Comparison of ENCODE assay signal across 10 cellular contexts in the genomic region with DNA sequence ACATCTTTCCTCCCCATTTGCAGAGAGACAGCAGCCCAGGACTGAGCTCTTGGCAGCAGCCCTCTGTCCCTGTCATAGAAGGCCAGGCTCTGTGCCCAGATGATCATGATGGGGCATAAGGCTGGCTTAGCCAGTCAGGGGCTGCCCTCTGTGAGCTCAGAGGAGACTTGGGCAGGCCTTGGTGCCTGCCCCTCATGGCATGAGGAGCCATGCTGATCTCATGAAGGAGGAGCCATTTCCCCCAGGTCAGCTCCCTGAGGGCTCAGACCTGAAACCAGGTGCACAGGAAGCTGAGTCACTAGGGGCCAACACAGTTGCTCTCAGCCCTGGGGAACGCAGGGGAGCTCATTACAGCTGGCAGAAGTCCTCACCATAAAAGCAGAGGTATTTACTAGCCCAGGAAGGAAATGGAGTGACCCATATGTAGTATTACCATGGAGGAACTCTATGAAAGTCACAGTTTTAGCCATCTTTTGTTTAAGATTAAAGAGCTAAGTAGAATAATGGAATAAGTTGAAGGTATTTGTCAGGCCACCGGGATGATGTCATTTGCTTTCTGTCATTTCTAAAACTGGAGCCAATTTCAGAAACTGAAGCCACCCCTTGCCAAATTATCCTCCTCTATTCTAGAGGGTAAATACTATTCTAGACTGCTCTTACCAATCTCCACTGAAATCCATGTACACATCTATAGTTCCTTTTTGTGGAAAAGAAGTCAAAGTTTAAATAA.
DNase-seq lines count a peak whose midpoint lies in the region; ATAC-seq and TF ChIP-seq lines count a peak whose summit lies in the region.
"Had no signal": no experiment of that assay in that cellular context is flagged by ENCODE, and none has a peak within 500 bp of the region (broad histone marks: within the 10 kb centered on the region; RNA-seq: fewer than 3 reads in every experiment).

No MANE protein-coding gene starts in this region.

- H3K36me3 Mint-ChIP-seq in activated naive CD4-positive, alpha-beta T cell treated with anti-CD3 and anti-CD28 coated beads for 36 hours (ENCODE audit: low read depth), result no peaks in the 10 kb centered on the region
- no peaks in the 10 kb centered on the region for H3K36me3 Mint-ChIP-seq in stimulated activated memory B cell treated with anti-CD40 and anti-IgM and Interleukin-4, amounts not matched to agents 10 μg/mL and 1 μg/mL and 100 μg/mL, for 72 hours

- no peaks in the 10 kb centered on the region for H3K27me3 Mint-ChIP-seq in activated naive CD4-positive, alpha-beta T cell treated with anti-CD3 and anti-CD28 coated beads for 36 hours (ENCODE audit: low read depth)
- no peaks in the 10 kb centered on the region for H3K27me3 Mint-ChIP-seq in stimulated activated memory B cell treated with anti-CD40 and anti-IgM and Interleukin-4, amounts not matched to agents 10 μg/mL and 1 μg/mL and 100 μg/mL, for 72 hours

- CTCF ChIA-PET in activated naive CD4-positive, alpha-beta T cell treated with anti-CD3 and anti-CD28 coated beads for 36 hours (lab: Charles Lee), result interaction anchor here (0.9 kb wide), 1 partner anchor 328 kb away, joined by 3 read pairs; no protein-coding TSS in a partner anchor
- CTCF ChIA-PET in RWPE1 (lab: Yijun Ruan, JAX), result no interaction called here

- peaks cover 8% of the 10 kb centered on the region for H3K4me1 Mint-ChIP-seq in activated naive CD4-positive, alpha-beta T cell treated with anti-CD3 and anti-CD28 coated beads for 36 hours (ENCODE audit: low read depth)
- no peaks in the 10 kb centered on the region for H3K4me1 Mint-ChIP-seq in stimulated activated memory B cell treated with anti-CD40 and anti-IgM and Interleukin-4, amounts not matched to agents 10 μg/mL and 1 μg/mL and 100 μg/mL, for 72 hours

- no peak overlapping the region for H3K4me3 Mint-ChIP-seq in activated naive CD4-positive, alpha-beta T cell treated with anti-CD3 and anti-CD28 coated beads for 36 hours
- H3K4me3 Mint-ChIP-seq in stimulated activated memory B cell treated with anti-CD40 and anti-IgM and Interleukin-4, amounts not matched to agents 10 μg/mL and 1 μg/mL and 100 μg/mL, for 72 hours, result no peak overlapping the region

- intact Hi-C loops in activated naive CD4-positive, alpha-beta T cell treated with anti-CD3 and anti-CD28 coated beads for 36 hours (cut with micrococcal nuclease), result no loop called here

- DNase-seq in activated naive CD4-positive, alpha-beta T cell treated with anti-CD3 and anti-CD28 coated beads for 36 hours, result peak; percentile 67
- no peak for DNase-seq in activated naive CD4-positive, alpha-beta T cell treated with anti-CD3 and anti-CD28 coated beads, Interleukin-2, amount 50 U/mL, for 16 hours
- DNase-seq in RWPE1 (ENCODE audit: low spot score), result peak; percentile 4
- no peak for DNase-seq in NOMO-1 treated with DMSO at 0.1 percent for 48 hours (lab: John Stamatoyannopoulos, UW; ENCODE audit: unreplicated experiment)
- DNase-seq in iPS-NIHi7 (ENCODE audit: extremely low spot score), result no peak
- no peak for DNase-seq in GDM1 (lab: John Stamatoyannopoulos, UW)
- DNase-seq: AML-193, NCI-H69 had no signal

- POLR2A ChIA-PET in RWPE1 (lab: Yijun Ruan, JAX; ENCODE audit: low non-redundant PET), result no interaction called here

- no peaks in the 10 kb centered on the region for H3K9me3 Mint-ChIP-seq in activated naive CD4-positive, alpha-beta T cell treated with anti-CD3 and anti-CD28 coated beads for 36 hours
- no peaks in the 10 kb centered on the region for H3K9me3 Mint-ChIP-seq in stimulated activated memory B cell treated with anti-CD40 and anti-IgM and Interleukin-4, amounts not matched to agents 10 μg/mL and 1 μg/mL and 100 μg/mL, for 72 hours

- no peak for TF ChIP-seq CTCF in RWPE1 (conservative IDR thresholded peaks at IDR 0.05; ENCODE audit: low read depth)

- ATAC-seq in HG02840 (IDR thresholded peaks at IDR 0.05; ENCODE audit: low FRiP score, unreplicated experiment), result peak; percentile 92
- peak; percentile 13 for ATAC-seq in stimulated activated memory B cell treated with anti-CD40 and anti-IgM and Interleukin-4, amounts not matched to agents 10 μg/mL and 1 μg/mL and 100 μg/mL, for 72 hours

- no peak overlapping the region for H3K27ac Mint-ChIP-seq in activated naive CD4-positive, alpha-beta T cell treated with anti-CD3 and anti-CD28 coated beads for 36 hours
- no peak overlapping the region for H3K27ac Mint-ChIP-seq in stimulated activated memory B cell treated with anti-CD40 and anti-IgM and Interleukin-4, amounts not matched to agents 10 μg/mL and 1 μg/mL and 100 μg/mL, for 72 hours

- H3K27ac ChIP-seq in RWPE1, result no peak overlapping the region

Comparison
In these comparisons a context has a peak if more than half of its experiments do, and no peak if none do; other contexts are left out.
1. DNase-seq: peak in activated naive CD4-positive, alpha-beta T cell treated with anti-CD3 and anti-CD28 coated beads for 36 hours (single experiment) and RWPE1 (single experiment); none in activated naive CD4-positive, alpha-beta T cell treated with anti-CD3 and anti-CD28 coated beads, Interleukin-2, amount 50 U/mL, for 16 hours (single experiment), NOMO-1 treated with DMSO at 0.1 percent for 48 hours (single experiment), iPS-NIHi7 (single experiment) and GDM1 (single experiment).